ENCODE assay signal across 8 cellular contexts in the genomic region with DNA sequence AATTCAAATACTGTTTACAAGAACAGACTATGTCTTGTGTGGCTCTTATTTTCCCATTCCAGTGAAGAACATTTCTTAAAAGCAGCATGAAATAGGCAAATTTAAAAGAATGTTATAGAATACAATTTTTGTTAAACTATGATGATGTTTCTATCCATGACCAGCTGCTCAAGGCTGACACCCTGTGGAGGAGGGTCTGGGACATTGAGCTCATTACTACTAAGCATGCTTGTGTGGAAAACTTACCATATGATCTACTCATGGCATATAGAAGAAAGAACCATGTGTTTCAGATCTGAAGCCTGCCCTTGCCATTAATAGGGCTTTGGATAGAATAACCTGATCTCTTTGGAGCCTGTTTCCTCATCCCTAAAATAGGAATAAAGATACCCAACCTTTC.
DNase-seq lines count a peak whose midpoint lies in the region; ATAC-seq and TF ChIP-seq lines count a peak whose summit lies in the region.

No MANE protein-coding gene starts in this region.

- H3K4me3 ChIP-seq in Panc1 (ENCODE audit: low read depth in 2 of 2, low read length in 2 of 2) = no peak overlapping the region
- H3K4me3 ChIP-seq in fibroblast of villous mesenchyme (ENCODE audit: low read depth, low read length) = no peak overlapping the region
- no peak overlapping the region for H3K4me3 ChIP-seq in uterus
- no peak overlapping the region for H3K4me3 ChIP-seq in naive thymus-derived CD4-positive, alpha-beta T cell (ENCODE audit: low read length)

- DNase-seq in AG08396 (ENCODE audit: low spot score) = peak; percentile 3
- peak; percentile 10 for DNase-seq in HEK293T (ENCODE audit: extremely low spot score)
- no peak for DNase-seq in Panc1 (ENCODE audit: low read depth, low spot score)
- peak; percentile 28 for DNase-seq in fibroblast of villous mesenchyme (ENCODE audit: low read depth)
- DNase-seq in uterus = no peak
- DNase-seq in naive thymus-derived CD4-positive, alpha-beta T cell = no peak
- DNase-seq in putamen (ENCODE audit: low spot score) = no peak

- peaks cover 0 to 4% (median 0%) of the 10 kb centered on the region in 11 donors for H3K9me3 Mint-ChIP-seq in naive thymus-derived CD4-positive, alpha-beta T cell

- H3K27ac ChIP-seq in Panc1 (ENCODE audit: low read length) (no peak overlapping the region), uterus (no peak overlapping the region)
- H3K27ac ChIP-seq in naive thymus-derived CD4-positive, alpha-beta T cell (ENCODE audit: low read depth, low read length) = no peak overlapping the region

- TF ChIP-seq CTCF in Panc1 (IDR thresholded peaks at IDR 0.05) = peak; percentile 37; the same call in 1 of the 2 replicates
- TF ChIP-seq CTCF in fibroblast of villous mesenchyme (IDR thresholded peaks at IDR 0.05; ENCODE audit: insufficient read depth, low read depth, low read length) = peak; percentile 50
- peak in 2 of 4 experiments; percentile 3 to 44 for TF ChIP-seq CTCF in uterus (IDR thresholded peaks at IDR 0.05)

- H3K36me3 Mint-ChIP-seq in naive thymus-derived CD4-positive, alpha-beta T cell = no peaks in the 10 kb centered on the region

- in situ Hi-C loops in Panc1 (cut with HindIII; ENCODE audit: low pct_unique_long_range_greater_than_20kb, low sequenced_read_pairs) = no loop called here

- POLR2A ChIA-PET in HEK293T (lab: Yijun Ruan, JAX) (no interaction called here), Panc1 (lab: Charles Lee) (no interaction called here)
- POLR2A ChIA-PET in naive thymus-derived CD4-positive, alpha-beta T cell (lab: Charles Lee) = no interaction called here

- H3K27me3 ChIP-seq in Panc1 (ENCODE audit: control insufficient read depth, insufficient read depth, low read length) (no peaks in the 10 kb centered on the region), uterus (no peaks in the 10 kb centered on the region)
- H3K27me3 ChIP-seq in naive thymus-derived CD4-positive, alpha-beta T cell (ENCODE audit: control insufficient read depth in 2 of 2, insufficient read depth in 2 of 2, low read length in 2 of 2) = no peaks in the 10 kb centered on the region

- H3K9me3 ChIP-seq in Panc1 (ENCODE audit: control insufficient read depth, insufficient read depth, low read depth, low read length) = no peaks in the 10 kb centered on the region
- no peaks in the 10 kb centered on the region for H3K9me3 ChIP-seq in uterus
- no peaks in the 10 kb centered on the region for H3K9me3 ChIP-seq in naive thymus-derived CD4-positive, alpha-beta T cell (ENCODE audit: control insufficient read depth in 2 of 3, low read length in 3 of 3)

- H3K4me3 Mint-ChIP-seq in naive thymus-derived CD4-positive, alpha-beta T cell = no peak overlapping the region

- peaks cover 0 to 4% (median 0%) of the 10 kb centered on the region in 5 donors for H3K27me3 Mint-ChIP-seq in naive thymus-derived CD4-positive, alpha-beta T cell

- H3K4me1 ChIP-seq in Panc1 (ENCODE audit: control insufficient read depth, insufficient read depth, low read length) (no peaks in the 10 kb centered on the region), uterus (peaks cover 0 to 10% of the 10 kb centered on the region in 2 donors)
- no peaks in the 10 kb centered on the region for H3K4me1 ChIP-seq in naive thymus-derived CD4-positive, alpha-beta T cell (ENCODE audit: control insufficient read depth in 2 of 2, insufficient read depth in 2 of 2, low read length in 2 of 2)

- no peak overlapping the region for H3K27ac Mint-ChIP-seq in naive thymus-derived CD4-positive, alpha-beta T cell

- CTCF ChIA-PET in HEK293T (lab: Yijun Ruan, JAX) (interaction anchor here (0.8 to 1.6 kb wide), 2 partner anchors 113 to 314 kb away, joined by 4 to 11 read pairs; no protein-coding TSS in a partner anchor), Panc1 (lab: Charles Lee) (no interaction called here)
- CTCF ChIA-PET in naive thymus-derived CD4-positive, alpha-beta T cell (lab: Charles Lee) = no interaction called here

- intact Hi-C loops in Panc1 (cut with micrococcal nuclease; ENCODE audit: unreplicated experiment) = loop anchor here (2.0 to 5.0 kb wide), 2 partner anchors 113 to 457 kb away; no protein-coding TSS in a partner anchor
- intact Hi-C loops in uterus (cut with DNase I; ENCODE audit: low total_unique reads) = no loop called here
- intact Hi-C loops in naive thymus-derived CD4-positive, alpha-beta T cell (cut with micrococcal nuclease) = no loop called here

- no TSS peak for BruUV-seq in Panc1 (replicated peaks; lab: Mats Ljungman, UMichigan)

- ATAC-seq in Panc1 (no peak), HG02870 (IDR thresholded peaks at IDR 0.05; ENCODE audit: unreplicated experiment) (no peak)
- no peak for ATAC-seq in naive thymus-derived CD4-positive, alpha-beta T cell

- no peak for TF ChIP-seq POLR2A in uterus (IDR thresholded peaks at IDR 0.05)

- no peaks in the 10 kb centered on the region for H3K4me1 Mint-ChIP-seq in naive thymus-derived CD4-positive, alpha-beta T cell

- H3K36me3 ChIP-seq in Panc1 (ENCODE audit: control insufficient read depth, insufficient read depth, low read length) (no peaks in the 10 kb centered on the region), uterus (no peaks in the 10 kb centered on the region)
- no peaks in the 10 kb centered on the region for H3K36me3 ChIP-seq in naive thymus-derived CD4-positive, alpha-beta T cell (ENCODE audit: control insufficient read depth in 2 of 3, insufficient read depth in 3 of 3, low read length in 3 of 3)

TF ChIP-seq in HEK293T, 16 proteins besides CTCF, POLR2A, EP300 and RAD21:
- TF ChIP-seq TARDBP (IDR thresholded peaks at IDR 0.05) (no peak), FOXA1 (IDR thresholded peaks at IDR 0.05) (no peak), LEF1 (IDR thresholded peaks at IDR 0.05; ENCODE audit: borderline replicate concordance) (no peak), CTBP1 (IDR thresholded peaks at IDR 0.05; ENCODE audit: borderline replicate concordance) (no peak), BHLHE40 (IDR thresholded peaks at IDR 0.05; ENCODE audit: borderline replicate concordance) (no peak)
- TF ChIP-seq, protein P1, sequence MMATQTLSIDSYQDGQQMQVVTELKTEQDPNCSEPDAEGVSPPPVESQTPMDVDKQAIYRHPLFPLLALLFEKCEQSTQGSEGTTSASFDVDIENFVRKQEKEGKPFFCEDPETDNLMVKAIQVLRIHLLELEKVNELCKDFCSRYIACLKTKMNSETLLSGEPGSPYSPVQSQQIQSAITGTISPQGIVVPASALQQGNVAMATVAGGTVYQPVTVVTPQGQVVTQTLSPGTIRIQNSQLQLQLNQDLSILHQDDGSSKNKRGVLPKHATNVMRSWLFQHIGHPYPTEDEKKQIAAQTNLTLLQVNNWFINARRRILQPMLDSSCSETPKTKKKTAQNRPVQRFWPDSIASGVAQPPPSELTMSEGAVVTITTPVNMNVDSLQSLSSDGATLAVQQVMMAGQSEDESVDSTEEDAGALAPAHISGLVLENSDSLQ (IDR thresholded peaks at IDR 0.05) = no peak

Comparison
In these comparisons a context has a peak if more than half of its experiments do, and no peak if none do; other contexts are left out.
1. DNase-seq: peak in AG08396 (single experiment), HEK293T (single experiment) and fibroblast of villous mesenchyme (single experiment); none in Panc1 (single experiment), uterus (0 of 2), naive thymus-derived CD4-positive, alpha-beta T cell (0 of 9) and putamen (single experiment).